In the genomic region with DNA sequence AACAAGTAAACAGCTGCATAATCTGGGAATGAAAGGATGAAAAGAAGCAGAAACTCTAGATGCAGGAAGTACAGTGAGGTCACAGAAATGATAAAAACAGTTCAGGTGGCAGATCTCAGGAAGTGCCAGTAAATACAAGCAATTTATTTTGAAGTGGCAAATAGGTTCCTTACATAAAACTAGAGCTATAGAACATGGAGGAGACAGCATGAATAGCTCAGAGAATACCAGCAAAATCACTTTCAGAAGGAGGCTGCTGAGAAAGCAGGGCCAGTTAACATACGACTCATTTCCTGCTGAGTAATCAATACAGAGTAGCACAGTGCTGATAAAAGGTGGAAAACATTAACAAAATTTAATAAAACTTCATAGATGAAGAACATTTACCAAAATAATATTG, we compare ENCODE assay signal across 8 cellular contexts. TPM values are rescaled to one million over a fixed set of nuclear protein-coding genes. Genes with fewer than 3 reads are reported as not detected.
DNase-seq lines count a peak whose midpoint lies in the region; ATAC-seq and TF ChIP-seq lines count a peak whose summit lies in the region.
"Not testable (repeated sequence)": the region's sequence is repeated elsewhere in the genome, so short reads cannot be mapped to it uniquely, and the experiment has no call there.

No MANE protein-coding gene starts in this region.

- not testable (repeated sequence) for H3K79me2 ChIP-seq in HCT116 (ENCODE audit: insufficient read depth, low read length)

- WGBS in mesodermal cell (ENCODE audit: insufficient coverage in 2 of 2), 2 experiments: no CpG with 5 or more reads among the region's 1 CpG

- not testable (repeated sequence) for H3K36me3 ChIP-seq in CD8-positive, alpha-beta memory T cell (ENCODE audit: insufficient read depth, low read length); HCT116 (ENCODE audit: control insufficient read depth in 1 of 2, insufficient read depth in 2 of 2, low read length in 2 of 2)
- peaks cover 41% of the 10 kb centered on the region for H3K36me3 ChIP-seq in mesodermal cell (ENCODE audit: control insufficient read depth, insufficient read depth, low read length)

- not testable (repeated sequence) for H2AFZ ChIP-seq in HCT116 (ENCODE audit: low read depth, low read length, poor library complexity, severe bottlenecking)

- H3K27ac ChIP-seq in CD8-positive, alpha-beta memory T cell (ENCODE audit: low read depth, low read length): not testable (repeated sequence)
- peak overlapping the region; percentile 18; the same call in 1 of the 2 replicates for H3K27ac ChIP-seq in HCT116 (ENCODE audit: low read depth, low read length)
- peak overlapping the region; percentile 86 for H3K27ac ChIP-seq in epithelial cell of prostate
- H3K27ac ChIP-seq in mesodermal cell (ENCODE audit: low read depth, low read length, severe bottlenecking): peak overlapping the region; percentile 77

- CTCF ChIA-PET in CD8-positive, alpha-beta memory T cell (lab: Charles Lee); HCT116 (lab: Charles Lee): not testable (repeated sequence)
- CTCF ChIA-PET in activated CD4-positive, alpha-beta T cell treated with anti-CD3 and anti-CD28 coated beads, Interleukin-2, amount 10 ng/mL, durations not matched to agents 7 days and 5 days (lab: Charles Lee): interaction anchor here (1.1 kb wide), 1 partner anchor 68 kb away, joined by 3 read pairs; no protein-coding TSS in a partner anchor

- H3K9me2 ChIP-seq in HCT116 (ENCODE audit: insufficient read depth): not testable (repeated sequence)

- peaks cover 21 to 40% (median 33%) of the 10 kb centered on the region in 3 donors for H3K4me1 Mint-ChIP-seq in CD8-positive, alpha-beta memory T cell
- H3K4me1 Mint-ChIP-seq in activated CD4-positive, alpha-beta T cell treated with anti-CD3 and anti-CD28 coated beads, Interleukin-2, amount 10 ng/mL, durations not matched to agents 7 days and 5 days: peaks cover 31% of the 10 kb centered on the region
- H3K4me1 Mint-ChIP-seq in activated naive CD8-positive, alpha-beta T cell treated with anti-CD3 and anti-CD28 coated beads, Interleukin-2, amount 50 U/mL, for 24 hours: peaks cover 37% of the 10 kb centered on the region

- POLR2A ChIA-PET in CD8-positive, alpha-beta memory T cell (lab: Charles Lee); HCT116 (lab: Charles Lee); activated CD4-positive, alpha-beta T cell treated with anti-CD3 and anti-CD28 coated beads, Interleukin-2, amount 10 ng/mL, durations not matched to agents 7 days and 5 days (lab: Charles Lee): not testable (repeated sequence)

- peak; percentile 73 for ATAC-seq in HCT116
- peak; percentile 93 for ATAC-seq in activated naive CD8-positive, alpha-beta T cell treated with anti-CD3 and anti-CD28 coated beads, Interleukin-2, amount 50 U/mL, for 24 hours
- peak; percentile 88 for ATAC-seq in stimulated activated naive CD8-positive, alpha-beta T cell treated with anti-CD3 and anti-CD28 coated beads, Interleukin-15, Interleukin-2, amounts not matched to agents 100 U/mL and 50 U/mL, for 24 hours

- BruUV-seq in HCT116 (replicated peaks; lab: Mats Ljungman, UMichigan): not testable (repeated sequence)

- H3K9me3 ChIP-seq in CD8-positive, alpha-beta memory T cell (ENCODE audit: low read length); HCT116 (ENCODE audit: control insufficient read depth in 1 of 2, insufficient read depth in 1 of 2, low read depth in 1 of 2, low read length in 2 of 2); mesodermal cell (ENCODE audit: control insufficient read depth, low read length): not testable (repeated sequence)

- not testable (repeated sequence) for H3K4me3 ChIP-seq in CD8-positive, alpha-beta memory T cell (ENCODE audit: low read length); HCT116 (replicated peaks in 1 of 2; ENCODE audit: low read depth in 1 of 2, low read length in 2 of 2); mesodermal cell (ENCODE audit: extremely low read depth, insufficient read depth, low read length, poor library complexity, severe bottlenecking)

- not testable (repeated sequence) for H3K4me1 ChIP-seq in CD8-positive, alpha-beta memory T cell (ENCODE audit: insufficient read depth, low read length)
- H3K4me1 ChIP-seq in HCT116 (ENCODE audit: control insufficient read depth in 1 of 2, insufficient read depth in 2 of 2, low read length in 2 of 2): peaks cover 0 to 23% of the 10 kb centered on the region in 2 experiments; a peak in 2 of 4 replicates
- peaks cover 17% of the 10 kb centered on the region for H3K4me1 ChIP-seq in mesodermal cell (ENCODE audit: control insufficient read depth, insufficient read depth, low read length, poor library complexity, severe bottlenecking)

- intact Hi-C loops in HCT116 (cut with micrococcal nuclease): not testable (repeated sequence)

- H3K9ac ChIP-seq in HCT116 (ENCODE audit: low read length): not testable (repeated sequence)

- TF ChIP-seq CTCF in HCT116 (IDR thresholded peaks at IDR 0.05 in 2 of 3, conservative IDR thresholded peaks at IDR 0.05 in 1 of 3; ENCODE audit: borderline replicate concordance in 1 of 3, insufficient read depth in 1 of 3, low read depth in 2 of 3, low read length in 2 of 3): not testable (repeated sequence)

- not testable (repeated sequence) for TF ChIP-seq POLR2A in HCT116 (IDR thresholded peaks at IDR 0.05; ENCODE audit: borderline replicate concordance, extremely low read depth, insufficient read depth, insufficient read length)

- DNase-seq in CD8-positive, alpha-beta memory T cell; HCT116 (ENCODE audit: low read depth, low spot score); activated CD4-positive, alpha-beta T cell treated with anti-CD3 and anti-CD28 coated beads, Interleukin-2, amount 10 ng/mL, durations not matched to agents 7 days and 5 days; activated naive CD8-positive, alpha-beta T cell treated with anti-CD3 and anti-CD28 coated beads, Interleukin-2, amount 50 U/mL, for 24 hours; epithelial cell of prostate (ENCODE audit: low read depth, low spot score); stimulated activated naive CD8-positive, alpha-beta T cell treated with anti-CD3 and anti-CD28 coated beads, Interleukin-15, Interleukin-2, amounts not matched to agents 100 U/mL and 50 U/mL, for 24 hours: not testable (repeated sequence)
- DNase-seq in NCI-H226: peak; percentile 9

- H3K9me3 Mint-ChIP-seq in CD8-positive, alpha-beta memory T cell; activated CD4-positive, alpha-beta T cell treated with anti-CD3 and anti-CD28 coated beads, Interleukin-2, amount 10 ng/mL, durations not matched to agents 7 days and 5 days; activated naive CD8-positive, alpha-beta T cell treated with anti-CD3 and anti-CD28 coated beads, Interleukin-2, amount 50 U/mL, for 24 hours: not testable (repeated sequence)

- not testable (repeated sequence) for TF ChIP-seq RAD21 in HCT116 (IDR thresholded peaks at IDR 0.05; ENCODE audit: low read depth)

- H3K27me3 Mint-ChIP-seq in CD8-positive, alpha-beta memory T cell; activated CD4-positive, alpha-beta T cell treated with anti-CD3 and anti-CD28 coated beads, Interleukin-2, amount 10 ng/mL, durations not matched to agents 7 days and 5 days; activated naive CD8-positive, alpha-beta T cell treated with anti-CD3 and anti-CD28 coated beads, Interleukin-2, amount 50 U/mL, for 24 hours: not testable (repeated sequence)

- H4K20me1 ChIP-seq in HCT116 (ENCODE audit: insufficient read depth): not testable (repeated sequence)

- H3K4me2 ChIP-seq in HCT116 (ENCODE audit: low read length): peak overlapping the region; percentile 37; the same call in 1 of the 2 replicates

- RAD21 ChIA-PET in HCT116 (lab: Charles Lee; ENCODE audit: low non-redundant PET in 1 of 2, low total read pairs in 2 of 2, uncharacterized antibody in 2 of 2, unreplicated experiment in 2 of 2): not testable (repeated sequence)

- peak overlapping the region; percentile 7 to 91 (median 54) for H3K27ac Mint-ChIP-seq in CD8-positive, alpha-beta memory T cell
- H3K27ac Mint-ChIP-seq in activated CD4-positive, alpha-beta T cell treated with anti-CD3 and anti-CD28 coated beads, Interleukin-2, amount 10 ng/mL, durations not matched to agents 7 days and 5 days: peak overlapping the region; percentile 67
- peak overlapping the region; percentile 55 for H3K27ac Mint-ChIP-seq in activated naive CD8-positive, alpha-beta T cell treated with anti-CD3 and anti-CD28 coated beads, Interleukin-2, amount 50 U/mL, for 24 hours

- H3K27me3 ChIP-seq in CD8-positive, alpha-beta memory T cell (ENCODE audit: insufficient read depth, low read length, poor library complexity, severe bottlenecking); HCT116 (ENCODE audit: insufficient read depth, low read length): not testable (repeated sequence)

- H3K4me3 Mint-ChIP-seq in CD8-positive, alpha-beta memory T cell; activated CD4-positive, alpha-beta T cell treated with anti-CD3 and anti-CD28 coated beads, Interleukin-2, amount 10 ng/mL, durations not matched to agents 7 days and 5 days; activated naive CD8-positive, alpha-beta T cell treated with anti-CD3 and anti-CD28 coated beads, Interleukin-2, amount 50 U/mL, for 24 hours: not testable (repeated sequence)

- H3K36me3 Mint-ChIP-seq in CD8-positive, alpha-beta memory T cell: peaks cover 11 to 69% (median 30%) of the 10 kb centered on the region in 3 donors
- H3K36me3 Mint-ChIP-seq in activated CD4-positive, alpha-beta T cell treated with anti-CD3 and anti-CD28 coated beads, Interleukin-2, amount 10 ng/mL, durations not matched to agents 7 days and 5 days (ENCODE audit: low read depth): peaks cover 59% of the 10 kb centered on the region
- H3K36me3 Mint-ChIP-seq in activated naive CD8-positive, alpha-beta T cell treated with anti-CD3 and anti-CD28 coated beads, Interleukin-2, amount 50 U/mL, for 24 hours (ENCODE audit: low read depth): peaks cover 52% of the 10 kb centered on the region

TF ChIP-seq in HCT116, 20 proteins besides CTCF, POLR2A, EP300 and RAD21:
- peak; percentile 57 for TF ChIP-seq FOSL1 (IDR thresholded peaks at IDR 0.05; ENCODE audit: low read depth)
- TF ChIP-seq JUND (IDR thresholded peaks at IDR 0.05): peak; percentile 61; the same call in 1 of the 2 replicates

RNA-seq across cellular contexts. Expression of a gene that starts 57.0 kb away (rescaled TPM):
- 100 to 1,000 TPM; 162 to 163 TPM for total RNA-seq in CD8-positive, alpha-beta memory T cell
- polyA plus RNA-seq in CD8-positive, alpha-beta memory T cell: 71.4 TPM
- total RNA-seq in HCT116 (2021; ENCODE audit: unreplicated experiment): 241 TPM
- polyA plus RNA-seq in HCT116 (2012): 114 and 133 TPM in 2 replicates
- 100 to 1,000 TPM; 164 to 193 TPM for total RNA-seq in activated CD4-positive, alpha-beta T cell treated with anti-CD3 and anti-CD28 coated beads, Interleukin-2, amount 10 ng/mL, durations not matched to agents 7 days and 5 days
- 112 TPM for polyA plus RNA-seq in mesodermal cell (2013, experiment 1 of 2)
- 97.1 TPM for polyA plus RNA-seq in mesodermal cell (2013, experiment 2 of 2)
